Comparison of ENCODE assay signal across 22 cellular contexts in the genomic region with DNA sequence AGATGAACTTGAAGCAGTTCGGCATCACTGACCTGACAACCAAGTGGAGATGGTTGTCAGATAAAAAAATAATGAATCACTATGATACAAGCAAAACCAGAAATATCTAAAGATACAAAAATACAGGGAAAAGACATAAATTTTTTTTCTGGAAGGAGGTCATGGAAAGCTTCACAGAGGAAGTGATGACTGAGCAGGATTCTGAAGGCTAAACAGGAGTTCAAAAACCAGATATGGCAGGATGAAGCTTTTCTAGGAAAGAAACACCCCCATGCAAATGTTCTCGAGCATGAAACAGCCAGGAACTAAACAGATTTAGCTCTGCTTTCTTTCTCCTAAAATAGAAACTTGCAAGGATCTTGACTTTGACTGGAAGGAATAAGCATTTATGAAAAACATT.
A peak's percentile ranks its signal among the peaks of the same experiment; 100 is the strongest.
DNase-seq lines count a peak whose midpoint lies in the region; TF ChIP-seq lines count a peak whose summit lies in the region.
"Had no signal": no experiment of that assay in that cellular context is flagged by ENCODE, and none has a peak within 500 bp of the region (broad histone marks: within the 10 kb centered on the region; RNA-seq: fewer than 3 reads in every experiment).

No MANE protein-coding gene starts in this region.

- H3K79me2 ChIP-seq in ACC112 (ENCODE audit: control insufficient read depth, insufficient read depth, low read length, unreplicated experiment), result peaks cover 64% of the 10 kb centered on the region

- H3K36me3 ChIP-seq in ACC112 (ENCODE audit: insufficient read depth, low read length) (peaks cover 39% of the 10 kb centered on the region), HUES64 (ENCODE audit: insufficient read depth, low read length) (peaks cover 9% of the 10 kb centered on the region; the same call in 1 of the 2 replicates), brain microvascular endothelial cell (replicated peaks) (no peaks in the 10 kb centered on the region)
- H3K36me3 ChIP-seq: neutrophil, Peyer's patch, right atrium auricular region, thoracic aorta had no signal

- no peak overlapping the region for H3K9ac ChIP-seq in HUES64 (ENCODE audit: low read depth, low read length)
- H3K9ac ChIP-seq: KMS-11 had no signal

- no peaks in the 10 kb centered on the region for H3K27me3 ChIP-seq in ACC112 (ENCODE audit: insufficient read depth, low read length)
- H3K27me3 ChIP-seq in HUES64 (ENCODE audit: insufficient read depth, low read length), result no peaks in the 10 kb centered on the region
- no peaks in the 10 kb centered on the region for H3K27me3 ChIP-seq in brain microvascular endothelial cell (replicated peaks)
- H3K27me3 ChIP-seq: Peyer's patch, right atrium auricular region had no signal

- in situ Hi-C loops in brain microvascular endothelial cell (cut with HindIII; ENCODE audit: low pct_ligation_motif_present, low sequenced_read_pairs), result no loop called here

- 75% methylated on average over 1 of the region's 2 CpGs for WGBS in HUES64

- DNase-seq in brain microvascular endothelial cell (peak; percentile 43), kidney glomerular epithelial cell (lab: John Stamatoyannopoulos, UW) (peak; percentile 43), NOMO-1 treated with dmso at 0.1 percent for 144 hours (lab: John Stamatoyannopoulos, UW; ENCODE audit: unreplicated experiment) (no peak), islet precursor cell (no peak), T-helper 2 cell (no peak), HuH-7.5 (ENCODE audit: low spot score) (no peak)
- DNase-seq: activated B cell treated with CpG ODN at 0.5 μM for 24 hours; activated CD4-positive, alpha-beta memory T cell treated with anti-CD3 and anti-CD28 coated beads, Interleukin-2, amount 10 ng/mL, durations not matched to agents 7 days and 5 days; activated gamma-delta T cell treated with Interleukin-2 at 50 U/mL for 16 hours; C1 segment of cervical spinal cord; effector CD8-positive, alpha-beta T cell; left ventricle myocardium superior; NCI-H187 treated with DMSO at 0.1 percent for 48 hours; NCI-H82; Peyer's patch had no signal

- no peak for TF ChIP-seq CTCF in brain microvascular endothelial cell (IDR thresholded peaks at IDR 0.05; ENCODE audit: low read depth, low read length, missing control alignments)

- peaks cover 13% of the 10 kb centered on the region for H3K9me3 ChIP-seq in HUES64 (ENCODE audit: insufficient read depth, low read depth, low read length)
- H3K9me3 ChIP-seq: neutrophil, Peyer's patch, right atrium auricular region, thoracic aorta had no signal

- H3K27ac ChIP-seq in ACC112 (ENCODE audit: low read depth, low read length), result peak overlapping the region; percentile 77
- peak overlapping the region; percentile 27; the same call in 1 of the 2 replicates for H3K27ac ChIP-seq in HUES64 (ENCODE audit: low read depth, low read length)
- H3K27ac ChIP-seq in brain microvascular endothelial cell, result peak overlapping the region; percentile 39
- H3K27ac ChIP-seq: KMS-11, neutrophil, right atrium auricular region, SK-N-MC, thoracic aorta had no signal

- no peak overlapping the region for H2AFZ ChIP-seq in ACC112 (ENCODE audit: low read length, unreplicated experiment)

- peak overlapping the region; percentile 1; the same call in 1 of the 2 replicates for H3K4me3 ChIP-seq in ACC112 (ENCODE audit: low read depth, low read length)
- no peak overlapping the region for H3K4me3 ChIP-seq in HUES64 (ENCODE audit: low read length)
- H3K4me3 ChIP-seq in brain microvascular endothelial cell (ENCODE audit: low read depth, low read length), result no peak overlapping the region
- H3K4me3 ChIP-seq: right atrium auricular region, SK-N-MC, thoracic aorta had no signal

- H3K4me1 ChIP-seq in ACC112 (ENCODE audit: control insufficient read depth, insufficient read depth, low read length, unreplicated experiment), result peaks cover 36% of the 10 kb centered on the region
- H3K4me1 ChIP-seq in HUES64 (ENCODE audit: insufficient read depth, low read length), result peaks cover 12% of the 10 kb centered on the region; the same call in 1 of the 2 replicates
- H3K4me1 ChIP-seq: right atrium auricular region had no signal

Comparison
In these comparisons a context has a peak if more than half of its experiments do, and no peak if none do; other contexts are left out.
1. H3K27ac ChIP-seq: peak in every context shown above with its lines; median percentile 77 in ACC112; 39 in brain microvascular endothelial cell; 27 in HUES64.
2. DNase-seq: peak in brain microvascular endothelial cell (single experiment) and kidney glomerular epithelial cell (single experiment); none in NOMO-1 treated with dmso at 0.1 percent for 144 hours (single experiment), islet precursor cell (single experiment), T-helper 2 cell (0 of 5) and HuH-7.5 (single experiment).